ENCODE assay signal across 29 cellular contexts in genomic region chr14:50091240-50091914, GRCh38. TPM values are rescaled to one million over a fixed set of nuclear protein-coding genes. Genes with fewer than 3 reads are reported as not detected.
A peak's percentile ranks its signal among the peaks of the same experiment; 100 is the strongest.
DNase-seq lines count a peak whose midpoint lies in the region; ATAC-seq and TF ChIP-seq lines count a peak whose summit lies in the region.
"Had no signal": no experiment of that assay in that cellular context is flagged by ENCODE, and none has a peak within 500 bp of the region (broad histone marks: within the 10 kb centered on the region; RNA-seq: fewer than 3 reads in every experiment).

No MANE protein-coding gene starts in this region.

- no peaks in the 10 kb centered on the region for H3K9me3 Mint-ChIP-seq in GM23338
- H3K9me3 Mint-ChIP-seq in dendritic cell treated with granulocyte-macrophage colony-stimulating factor and Interleukin-4, amounts not matched to agents 40 ng/mL and 50 ng/mL, for 4 days: no peaks in the 10 kb centered on the region
- H3K9me3 Mint-ChIP-seq in naive thymus-derived CD4-positive, alpha-beta T cell: peaks cover 0 to 2% (median 0%) of the 10 kb centered on the region in 11 donors
- H3K9me3 Mint-ChIP-seq: CD4-positive, alpha-beta memory T cell; nephron; WTC11 had no signal

- CTCF ChIA-PET in naive thymus-derived CD4-positive, alpha-beta T cell (lab: Charles Lee): interaction anchor here (0.9 to 2.2 kb wide), 4 partner anchors 9 to 239 kb away, joined by 3 to 15 read pairs (median 4); partner anchors contain the start of gene NEMF

- ATAC-seq in GM23338 (no peak), HG03571 (IDR thresholded peaks at IDR 0.05; ENCODE audit: unreplicated experiment) (no peak)
- ATAC-seq in naive thymus-derived CD4-positive, alpha-beta T cell: peak; percentile 38

- TF ChIP-seq POLR2A in Peyer's patch (IDR thresholded peaks at IDR 0.05): no peak

- POLR2A ChIA-PET in naive thymus-derived CD4-positive, alpha-beta T cell (lab: Charles Lee): interaction anchor here (0.5 to 22.1 kb wide), 13 partner anchors 9 to 226 kb away, joined by 3 to 328 read pairs (median 5); partner anchors contain the start of gene ARF6

- H3K4me1 Mint-ChIP-seq in GM23338: peaks cover 6% of the 10 kb centered on the region
- H3K4me1 Mint-ChIP-seq in dendritic cell treated with granulocyte-macrophage colony-stimulating factor and Interleukin-4, amounts not matched to agents 40 ng/mL and 50 ng/mL, for 4 days (ENCODE audit: low read depth): peaks cover 43% of the 10 kb centered on the region
- H3K4me1 Mint-ChIP-seq in naive thymus-derived CD4-positive, alpha-beta T cell: peaks cover 60 to 96% (median 80%) of the 10 kb centered on the region in 7 donors
- H3K4me1 Mint-ChIP-seq: nephron had no signal

- H3F3A ChIP-seq in GM23338 (replicated peaks; ENCODE audit: low read depth): no peaks in the 10 kb centered on the region

- no peak overlapping the region for H3K4me3 Mint-ChIP-seq in GM23338
- H3K4me3 Mint-ChIP-seq in dendritic cell treated with granulocyte-macrophage colony-stimulating factor and Interleukin-4, amounts not matched to agents 40 ng/mL and 50 ng/mL, for 4 days: no peak overlapping the region
- H3K4me3 Mint-ChIP-seq in naive thymus-derived CD4-positive, alpha-beta T cell: peak overlapping the region in 5 of 10 donors; percentile 10 to 55 (median 50)
- H3K4me3 Mint-ChIP-seq: CD4-positive, alpha-beta memory T cell; nephron; WTC11 had no signal

- peaks cover 0 to 16% (median 5%) of the 10 kb centered on the region in 11 experiments; a peak in 9 of 22 replicates for H3K36me3 ChIP-seq in BLaER1 treated with 17β-estradiol and CSF1 and Interleukin-3, amounts not matched to agents 10 nM and 100 nM
- no peaks in the 10 kb centered on the region for H3K36me3 ChIP-seq in GM23338 (ENCODE audit: insufficient read depth)
- H3K36me3 ChIP-seq in naive thymus-derived CD4-positive, alpha-beta T cell (ENCODE audit: control insufficient read depth in 2 of 3, insufficient read depth in 3 of 3, low read length in 3 of 3): no peaks in the 10 kb centered on the region
- no peaks in the 10 kb centered on the region for H3K36me3 ChIP-seq in MG63
- peaks cover 0 to 5% (median 0%) of the 10 kb centered on the region in 3 donors for H3K36me3 ChIP-seq in Peyer's patch
- H3K36me3 ChIP-seq: cardiac muscle cell, ovary had no signal

- peak overlapping the region in 6 of 11 experiments; percentile 3 to 56 (median 38); a peak in 7 of 22 replicates for H3K9ac ChIP-seq in BLaER1 treated with 17β-estradiol and CSF1 and Interleukin-3, amounts not matched to agents 10 nM and 100 nM

- intact Hi-C loops in dendritic cell treated with granulocyte-macrophage colony-stimulating factor and Interleukin-4, amounts not matched to agents 40 ng/mL and 50 ng/mL, for 4 days (cut with micrococcal nuclease): no loop called here
- intact Hi-C loops in naive thymus-derived CD4-positive, alpha-beta T cell (cut with micrococcal nuclease): no loop called here

- no peak overlapping the region for H2AFZ ChIP-seq in GM23338

- no peaks in the 10 kb centered on the region for H4K20me1 ChIP-seq in BLaER1 treated with 17β-estradiol and CSF1 and Interleukin-3, amounts not matched to agents 10 nM and 100 nM
- no peaks in the 10 kb centered on the region for H4K20me1 ChIP-seq in GM23338 (replicated peaks; ENCODE audit: insufficient read depth)

- peak overlapping the region in 2 of 11 experiments; percentile 32 to 37; a peak in 6 of 22 replicates for H3K27ac ChIP-seq in BLaER1 treated with 17β-estradiol and CSF1 and Interleukin-3, amounts not matched to agents 10 nM and 100 nM
- H3K27ac ChIP-seq in GM23338 (ENCODE audit: low read depth): no peak overlapping the region
- peak overlapping the region; percentile 21 for H3K27ac ChIP-seq in naive thymus-derived CD4-positive, alpha-beta T cell (ENCODE audit: low read depth, low read length)
- no peak overlapping the region for H3K27ac ChIP-seq in Peyer's patch
- H3K27ac ChIP-seq: cardiac muscle cell, ovary had no signal

- DNase-seq in GM23338 (ENCODE audit: low spot score): no peak
- no peak for DNase-seq in naive thymus-derived CD4-positive, alpha-beta T cell
- DNase-seq in mesenteric fat pad (ENCODE audit: low spot score): no peak
- no peak for DNase-seq in MG63
- no peak for DNase-seq in Peyer's patch
- DNase-seq: activated CD4-positive, alpha-beta T cell treated with anti-CD3 and anti-CD28 coated beads, Interleukin-2, amount 50 U/mL, for 48 hours; activated gamma-delta T cell treated with Interleukin-2 at 50 U/mL for 16 hours; activated T-cell treated with anti-CD3 and anti-CD28 coated beads, Interleukin-2, amount 50 U/mL, for 1 hour; amygdala; CD4-positive, alpha-beta memory T cell; DMS 273 treated with DMSO at 0.1 percent for 48 hours; glutamatergic neuron; IMR-90; kidney glomerular epithelial cell; mesendoderm; NCI-H1105 treated with DMSO at 0.1 percent for 48 hours; NCI-H2081; NCI-H345; NCI-H748 treated with DMSO at 0.1 percent for 48 hours; ovary; retina; T-helper 9 cell had no signal

- H3K9me2 ChIP-seq in GM23338 (ENCODE audit: insufficient read depth): no peaks in the 10 kb centered on the region

- H3K9me3 ChIP-seq in BLaER1 treated with 17β-estradiol and CSF1 and Interleukin-3, amounts not matched to agents 10 nM and 100 nM (replicated peaks in 1 of 11): no peaks in the 10 kb centered on the region
- H3K9me3 ChIP-seq in naive thymus-derived CD4-positive, alpha-beta T cell (ENCODE audit: control insufficient read depth in 2 of 3, low read length in 3 of 3): no peaks in the 10 kb centered on the region
- H3K9me3 ChIP-seq in MG63: no peaks in the 10 kb centered on the region
- H3K9me3 ChIP-seq in Peyer's patch: no peaks in the 10 kb centered on the region
- H3K9me3 ChIP-seq: ovary had no signal

- H3K27me3 Mint-ChIP-seq in GM23338 (ENCODE audit: insufficient read depth, low read depth, poor library complexity): peaks cover 4% of the 10 kb centered on the region
- H3K27me3 Mint-ChIP-seq in dendritic cell treated with granulocyte-macrophage colony-stimulating factor and Interleukin-4, amounts not matched to agents 40 ng/mL and 50 ng/mL, for 4 days: no peaks in the 10 kb centered on the region
- no peaks in the 10 kb centered on the region for H3K27me3 Mint-ChIP-seq in naive thymus-derived CD4-positive, alpha-beta T cell
- H3K27me3 Mint-ChIP-seq: CD4-positive, alpha-beta memory T cell had no signal

- H3K79me2 ChIP-seq in GM23338 (replicated peaks; ENCODE audit: insufficient read depth): no peaks in the 10 kb centered on the region

- H3K27ac Mint-ChIP-seq in GM23338: no peak overlapping the region
- H3K27ac Mint-ChIP-seq in dendritic cell treated with granulocyte-macrophage colony-stimulating factor and Interleukin-4, amounts not matched to agents 40 ng/mL and 50 ng/mL, for 4 days: peak overlapping the region; percentile 56
- peak overlapping the region in 8 of 9 donors; percentile 4 to 97 (median 80) for H3K27ac Mint-ChIP-seq in naive thymus-derived CD4-positive, alpha-beta T cell
- H3K27ac Mint-ChIP-seq: nephron, WTC11 had no signal

- H3K36me3 Mint-ChIP-seq in GM23338 (ENCODE audit: low read depth): no peaks in the 10 kb centered on the region
- no peaks in the 10 kb centered on the region for H3K36me3 Mint-ChIP-seq in dendritic cell treated with granulocyte-macrophage colony-stimulating factor and Interleukin-4, amounts not matched to agents 40 ng/mL and 50 ng/mL, for 4 days (ENCODE audit: low read depth)
- peaks cover 0 to 24% (median 4%) of the 10 kb centered on the region in 5 donors for H3K36me3 Mint-ChIP-seq in naive thymus-derived CD4-positive, alpha-beta T cell
- H3K36me3 Mint-ChIP-seq: WTC11 had no signal

- H3K4me1 ChIP-seq in BLaER1 treated with 17β-estradiol and CSF1 and Interleukin-3, amounts not matched to agents 10 nM and 100 nM: peaks cover 9 to 44% (median 24%) of the 10 kb centered on the region in 10 experiments; a peak in 19 of 20 replicates
- H3K4me1 ChIP-seq in GM23338 (ENCODE audit: insufficient read depth) (no peaks in the 10 kb centered on the region; the same call in 1 of the 2 replicates), Peyer's patch (peaks cover 0 to 8% (median 0%) of the 10 kb centered on the region in 4 donors)
- H3K4me1 ChIP-seq in naive thymus-derived CD4-positive, alpha-beta T cell (ENCODE audit: control insufficient read depth in 2 of 2, insufficient read depth in 2 of 2, low read length in 2 of 2): peaks cover 44 to 70% of the 10 kb centered on the region in 2 donors

- TF ChIP-seq CTCF in GM23338 (conservative IDR thresholded peaks at IDR 0.05; ENCODE audit: low read depth in 2 of 2) (no peak), Peyer's patch (IDR thresholded peaks at IDR 0.05) (no peak)

- H3K4me2 ChIP-seq in BLaER1 treated with 17β-estradiol and CSF1 and Interleukin-3, amounts not matched to agents 10 nM and 100 nM: peak overlapping the region; percentile 11 to 70 (median 37); a peak in 20 of 22 replicates
- 0 out of 2 replicates have a peak overlapping the region, but pooled peaks have one; percentile 26 for H3K4me2 ChIP-seq in GM23338
- H3K4me2 ChIP-seq: smooth muscle cell had no signal

- H3K27me3 ChIP-seq in BLaER1 treated with 17β-estradiol and CSF1 and Interleukin-3, amounts not matched to agents 10 nM and 100 nM: no peaks in the 10 kb centered on the region
- H3K27me3 ChIP-seq in GM23338 (ENCODE audit: insufficient read depth): no peaks in the 10 kb centered on the region
- no peaks in the 10 kb centered on the region for H3K27me3 ChIP-seq in naive thymus-derived CD4-positive, alpha-beta T cell (ENCODE audit: control insufficient read depth in 2 of 2, insufficient read depth in 2 of 2, low read length in 2 of 2)
- H3K27me3 ChIP-seq in MG63: no peaks in the 10 kb centered on the region
- H3K27me3 ChIP-seq in Peyer's patch: no peaks in the 10 kb centered on the region
- H3K27me3 ChIP-seq: cardiac muscle cell, ovary had no signal

- no peak overlapping the region for H3K4me3 ChIP-seq in BLaER1 treated with 17β-estradiol and CSF1 and Interleukin-3, amounts not matched to agents 10 nM and 100 nM
- no peak overlapping the region for H3K4me3 ChIP-seq in GM23338
- no peak overlapping the region for H3K4me3 ChIP-seq in naive thymus-derived CD4-positive, alpha-beta T cell (ENCODE audit: low read length)
- no peak overlapping the region for H3K4me3 ChIP-seq in MG63
- H3K4me3 ChIP-seq in Peyer's patch: no peak overlapping the region
- H3K4me3 ChIP-seq: cardiac muscle cell, ovary, smooth muscle cell had no signal

TF ChIP-seq in GM23338, 12 proteins besides CTCF, POLR2A, EP300 and RAD21 (continues in another document):
- TF ChIP-seq ZNF331 (CRISPR knock-in tag; IDR thresholded peaks at IDR 0.05; ENCODE audit: low read depth): no peak
- TF ChIP-seq ZNF114 (CRISPR knock-in tag; IDR thresholded peaks at IDR 0.05): no peak
- TF ChIP-seq EZH2 (IDR thresholded peaks at IDR 0.05; ENCODE audit: low read depth, unreplicated experiment): no peak
- no peak for TF ChIP-seq EZH2phosphoT487 (IDR thresholded peaks at IDR 0.05; ENCODE audit: unreplicated experiment)

RNA-seq across cellular contexts. Expression of gene VCPKMT, which starts 25.0 kb away (rescaled TPM):
- 8.0 and 12.3 TPM in 2 replicates for total RNA-seq in GM23338 (2014; rRNA removed; shearing (Covaris generic))
- polyA plus RNA-seq in GM23338 (2016; fragmentation: Nextera tagmentation; extraction: Ambion mirVana): 12.6 and 15.8 TPM in 2 replicates
- 10 to 100 TPM; 10.3 to 25.9 (median 17.4) TPM for total RNA-seq in naive thymus-derived CD4-positive, alpha-beta T cell
- 10 to 100 TPM in 1 of 2 donors, 1 to 10 TPM in 1; 7.5 to 13.4 TPM for polyA plus RNA-seq in naive thymus-derived CD4-positive, alpha-beta T cell
- total RNA-seq in mesenteric fat pad (5.8 TPM), Peyer's patch (1 to 10 TPM; 5.8 to 10.0 (median 7.0) TPM)
- 1.3 and 2.3 TPM in 2 replicates for total RNA-seq in MG63 (2014; rRNA removed; shearing (Covaris generic); ENCODE audit: low replicate concordance)
